Comparison of ENCODE assay signal across 7 cellular contexts in the genomic region with DNA sequence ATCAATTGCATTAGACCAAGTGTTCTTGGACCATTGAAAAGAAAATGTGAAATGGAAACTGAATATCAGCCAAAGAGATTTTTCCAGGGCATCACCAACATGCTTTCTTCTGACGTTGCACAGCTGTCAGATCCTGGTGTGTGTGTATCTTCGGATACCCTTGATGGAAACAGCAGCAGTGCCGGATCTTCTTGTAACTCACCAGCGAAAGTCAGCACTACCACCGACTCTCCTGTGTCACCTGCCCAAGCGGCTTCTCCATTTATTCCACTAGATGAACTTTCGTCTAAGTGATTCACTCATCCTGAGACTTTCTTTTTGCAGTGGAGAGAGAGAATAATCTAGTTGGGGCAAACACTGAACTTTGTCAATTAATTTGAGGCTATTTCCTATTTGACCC.
DNase-seq lines count a peak whose midpoint lies in the region; ATAC-seq and TF ChIP-seq lines count a peak whose summit lies in the region.

No MANE protein-coding gene starts in this region.

- H3K27me3 Mint-ChIP-seq in GM23338 (ENCODE audit: insufficient read depth, low read depth, poor library complexity): no peaks in the 10 kb centered on the region
- H3K27me3 Mint-ChIP-seq in activated CD8-positive, alpha-beta memory T cell treated with anti-CD3 and anti-CD28 coated beads, Interleukin-2, amount 10 ng/mL, durations not matched to agents 7 days and 5 days: no peaks in the 10 kb centered on the region

- no peak overlapping the region for H3K27ac Mint-ChIP-seq in GM23338
- no peak overlapping the region for H3K27ac Mint-ChIP-seq in activated CD8-positive, alpha-beta memory T cell treated with anti-CD3 and anti-CD28 coated beads, Interleukin-2, amount 10 ng/mL, durations not matched to agents 7 days and 5 days

- H3K4me1 ChIP-seq in GM23338 (ENCODE audit: insufficient read depth) (peaks cover 15% of the 10 kb centered on the region), RWPE2 (ENCODE audit: insufficient read depth, poor library complexity, severe bottlenecking) (peaks cover 9% of the 10 kb centered on the region)

- H4K20me1 ChIP-seq in GM23338 (replicated peaks; ENCODE audit: insufficient read depth): peaks cover 4% of the 10 kb centered on the region; the same call in 1 of the 2 replicates

- H3K9me3 ChIP-seq in RWPE2 (ENCODE audit: severe bottlenecking): no peaks in the 10 kb centered on the region

- H3K36me3 ChIP-seq in GM23338 (ENCODE audit: insufficient read depth) (peaks cover 3% of the 10 kb centered on the region; the same call in 1 of the 2 replicates), RWPE2 (ENCODE audit: low read depth) (no peaks in the 10 kb centered on the region)

- H3K4me2 ChIP-seq in GM23338: peak overlapping the region; percentile 92

- no peak overlapping the region for H2AFZ ChIP-seq in GM23338

- no peak overlapping the region for H3K27ac ChIP-seq in GM23338 (ENCODE audit: low read depth)
- no peak overlapping the region for H3K27ac ChIP-seq in RWPE2 (ENCODE audit: poor library complexity, severe bottlenecking)

- TF ChIP-seq CTCF in GM23338 (conservative IDR thresholded peaks at IDR 0.05; ENCODE audit: low read depth in 2 of 2): no peak
- TF ChIP-seq CTCF in RWPE2 (IDR thresholded peaks at IDR 0.05; ENCODE audit: poor library complexity, severe bottlenecking): no peak

- peaks cover 28% of the 10 kb centered on the region for H3K79me2 ChIP-seq in GM23338 (replicated peaks; ENCODE audit: insufficient read depth)

- ATAC-seq in GM23338 (peak; percentile 9; the same call in 2 of the 3 replicates), RWPE2 (ENCODE audit: low read depth) (peak; percentile 28; the same call in 1 of the 3 replicates), GM21381 (IDR thresholded peaks at IDR 0.05; ENCODE audit: unreplicated experiment) (no peak)
- ATAC-seq in activated CD8-positive, alpha-beta memory T cell treated with anti-CD3 and anti-CD28 coated beads, Interleukin-2, amount 10 ng/mL, durations not matched to agents 7 days and 5 days: no peak
- no peak for ATAC-seq in activated CD4-positive, CD25-positive, alpha-beta regulatory T cell treated with anti-CD3 and anti-CD28 coated beads, Interleukin-2, amount 50 U/mL, for 24 hours

- H3F3A ChIP-seq in GM23338 (replicated peaks; ENCODE audit: low read depth): no peaks in the 10 kb centered on the region

- H3K27me3 ChIP-seq in GM23338 (ENCODE audit: insufficient read depth) (no peaks in the 10 kb centered on the region), RWPE2 (ENCODE audit: insufficient read depth, poor library complexity, severe bottlenecking) (no peaks in the 10 kb centered on the region)

- H3K9me2 ChIP-seq in GM23338 (ENCODE audit: insufficient read depth): no peaks in the 10 kb centered on the region

- H3K9me3 Mint-ChIP-seq in GM23338: no peaks in the 10 kb centered on the region
- H3K9me3 Mint-ChIP-seq in activated CD8-positive, alpha-beta memory T cell treated with anti-CD3 and anti-CD28 coated beads, Interleukin-2, amount 10 ng/mL, durations not matched to agents 7 days and 5 days (ENCODE audit: low read depth): no peaks in the 10 kb centered on the region

- H3K36me3 Mint-ChIP-seq in GM23338 (ENCODE audit: low read depth): no peaks in the 10 kb centered on the region
- peaks cover 2% of the 10 kb centered on the region for H3K36me3 Mint-ChIP-seq in activated CD8-positive, alpha-beta memory T cell treated with anti-CD3 and anti-CD28 coated beads, Interleukin-2, amount 10 ng/mL, durations not matched to agents 7 days and 5 days

- H3K4me3 ChIP-seq in GM23338 (peak overlapping the region; percentile 72), RWPE2 (ENCODE audit: severe bottlenecking) (peak overlapping the region; percentile 75)

- DNase-seq in GM23338 (ENCODE audit: low spot score) (no peak), RWPE2 (ENCODE audit: low spot score) (no peak), glomerular visceral epithelial cell (ENCODE audit: extremely low spot score) (peak; percentile 1)
- peak; percentile 18 for DNase-seq in stimulated activated CD4-positive, alpha-beta T cell treated with anti-CD3 and anti-CD28 coated beads, Interleukin-1b, Interleukin-23, amount 100 ng/mL, for 48 hours
- no peak for DNase-seq in activated CD8-positive, alpha-beta memory T cell treated with anti-CD3 and anti-CD28 coated beads, Interleukin-2, amount 10 ng/mL, durations not matched to agents 7 days and 5 days

- H3K4me3 Mint-ChIP-seq in GM23338: no peak overlapping the region
- H3K4me3 Mint-ChIP-seq in activated CD8-positive, alpha-beta memory T cell treated with anti-CD3 and anti-CD28 coated beads, Interleukin-2, amount 10 ng/mL, durations not matched to agents 7 days and 5 days: no peak overlapping the region

- peaks cover 3% of the 10 kb centered on the region for H3K4me1 Mint-ChIP-seq in GM23338
- H3K4me1 Mint-ChIP-seq in activated CD8-positive, alpha-beta memory T cell treated with anti-CD3 and anti-CD28 coated beads, Interleukin-2, amount 10 ng/mL, durations not matched to agents 7 days and 5 days: peaks cover 7% of the 10 kb centered on the region

- CTCF ChIA-PET in activated CD8-positive, alpha-beta memory T cell treated with anti-CD3 and anti-CD28 coated beads, Interleukin-2, amount 10 ng/mL, durations not matched to agents 7 days and 5 days (lab: Charles Lee): interaction anchor here (1.3 to 1.6 kb wide), 3 partner anchors 20 to 256 kb away, joined by 3 to 5 read pairs (median 4); no protein-coding TSS in a partner anchor

TF ChIP-seq in GM23338, 12 proteins besides CTCF, POLR2A, EP300 and RAD21 (continues in another document):
- TF ChIP-seq ZNF331 (CRISPR knock-in tag; IDR thresholded peaks at IDR 0.05; ENCODE audit: low read depth) (no peak), NANOG (IDR thresholded peaks at IDR 0.05; ENCODE audit: borderline replicate concordance) (no peak), STAT1 (IDR thresholded peaks at IDR 0.05; ENCODE audit: unreplicated experiment) (no peak), JUNB (IDR thresholded peaks at IDR 0.05; ENCODE audit: unreplicated experiment) (no peak)
- TF ChIP-seq, protein P1, sequence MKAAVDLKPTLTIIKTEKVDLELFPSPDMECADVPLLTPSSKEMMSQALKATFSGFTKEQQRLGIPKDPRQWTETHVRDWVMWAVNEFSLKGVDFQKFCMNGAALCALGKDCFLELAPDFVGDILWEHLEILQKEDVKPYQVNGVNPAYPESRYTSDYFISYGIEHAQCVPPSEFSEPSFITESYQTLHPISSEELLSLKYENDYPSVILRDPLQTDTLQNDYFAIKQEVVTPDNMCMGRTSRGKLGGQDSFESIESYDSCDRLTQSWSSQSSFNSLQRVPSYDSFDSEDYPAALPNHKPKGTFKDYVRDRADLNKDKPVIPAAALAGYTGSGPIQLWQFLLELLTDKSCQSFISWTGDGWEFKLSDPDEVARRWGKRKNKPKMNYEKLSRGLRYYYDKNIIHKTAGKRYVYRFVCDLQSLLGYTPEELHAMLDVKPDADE (IDR thresholded peaks at IDR 0.05): no peak

Comparison
In these comparisons a context has a peak if more than half of its experiments do, and no peak if none do; other contexts are left out.
1. ATAC-seq: peak in GM23338 (single experiment) and RWPE2 (single experiment); none in activated CD8-positive, alpha-beta memory T cell treated with anti-CD3 and anti-CD28 coated beads, Interleukin-2, amount 10 ng/mL, durations not matched to agents 7 days and 5 days (single experiment), GM21381 (single experiment) and activated CD4-positive, CD25-positive, alpha-beta regulatory T cell treated with anti-CD3 and anti-CD28 coated beads, Interleukin-2, amount 50 U/mL, for 24 hours (0 of 2).
2. DNase-seq: peak in glomerular visceral epithelial cell (single experiment) and stimulated activated CD4-positive, alpha-beta T cell treated with anti-CD3 and anti-CD28 coated beads, Interleukin-1b, Interleukin-23, amount 100 ng/mL, for 48 hours (single experiment); none in GM23338 (single experiment), RWPE2 (single experiment) and activated CD8-positive, alpha-beta memory T cell treated with anti-CD3 and anti-CD28 coated beads, Interleukin-2, amount 10 ng/mL, durations not matched to agents 7 days and 5 days (single experiment).